In genomic region chr11:118411523-118411922, GRCh38 we compare ENCODE assay signal across 1 cellular context.
TF ChIP-seq lines count a peak whose summit lies in the region.

No MANE protein-coding gene starts in this region.

TF ChIP-seq in GM12878, 131 proteins besides CTCF, POLR2A, EP300 and RAD21:
- peak; percentile 73 for TF ChIP-seq NR2F1 (conservative IDR thresholded peaks at IDR 0.05)
- TF ChIP-seq IKZF2 (IDR thresholded peaks at IDR 0.05) = peak in 1 of 2 experiments; percentile 15; a peak in 2 of 4 replicates
- 0 out of 2 replicates have a peak, but pooled peaks have one; percentile 18 for TF ChIP-seq RELB (IDR thresholded peaks at IDR 0.05; ENCODE audit: low read depth)
- TF ChIP-seq CEBPZ (IDR thresholded peaks at IDR 0.05; ENCODE audit: low read depth, low read length) = no peak
- 0 out of 2 replicates have a peak, but pooled peaks have one; percentile 24 for TF ChIP-seq IKZF1 (conservative IDR thresholded peaks at IDR 0.05)
- TF ChIP-seq EZH2 (IDR thresholded peaks at IDR 0.05; ENCODE audit: borderline replicate concordance, control insufficient read depth, low read depth, low read length) = no peak
- no peak for TF ChIP-seq MTA2 (IDR thresholded peaks at IDR 0.05; ENCODE audit: low read depth)
- TF ChIP-seq SIX5 (IDR thresholded peaks at IDR 0.05; ENCODE audit: low read depth, low read length, severe bottlenecking) = no peak
- no peak for TF ChIP-seq TCF12 (IDR thresholded peaks at IDR 0.05; ENCODE audit: low read depth, low read length)
- peak; percentile 27 to 60; a peak in 3 of 4 replicates for TF ChIP-seq BHLHE40 (IDR thresholded peaks at IDR 0.05; ENCODE audit: borderline replicate concordance in 1 of 2, low read depth in 2 of 2, low read length in 1 of 2)
- no peak for TF ChIP-seq NKRF (conservative IDR thresholded peaks at IDR 0.05)
